Comparison of ENCODE assay signal across 1 cellular context in the genomic region with DNA sequence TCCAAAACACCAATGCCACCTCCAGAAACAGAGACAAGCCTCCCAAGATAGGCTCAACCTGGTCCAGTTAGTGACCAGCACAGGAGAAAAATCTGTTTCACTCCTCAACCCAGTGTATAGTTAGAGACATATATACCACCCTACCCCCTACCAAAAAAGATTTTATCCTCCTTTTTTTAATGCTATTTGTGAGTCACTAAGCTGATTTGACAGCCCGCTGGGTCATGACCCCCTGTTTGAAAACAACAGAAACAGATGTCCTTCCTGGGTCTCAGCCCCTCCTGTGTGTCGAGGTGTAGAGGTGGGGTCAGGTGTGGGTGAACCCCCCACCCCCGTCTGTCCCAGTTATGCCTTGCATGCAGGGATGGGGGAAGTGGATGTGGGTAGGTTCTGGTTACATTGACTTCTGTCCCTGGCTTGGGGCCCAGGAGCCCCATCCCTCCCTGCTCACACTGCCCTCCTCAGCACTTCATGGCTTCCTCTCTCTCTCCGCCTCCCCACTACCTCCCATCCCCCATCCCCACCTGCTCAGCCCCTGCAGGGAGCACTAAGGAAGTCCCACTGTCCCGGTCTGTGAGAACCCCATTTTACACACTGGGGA.
TF ChIP-seq lines count a peak whose summit lies in the region.

No MANE protein-coding gene starts in this region.

TF ChIP-seq in HCT116, 20 proteins besides CTCF, POLR2A, EP300 and RAD21 (continued from another document):
- TF ChIP-seq, protein P1, sequence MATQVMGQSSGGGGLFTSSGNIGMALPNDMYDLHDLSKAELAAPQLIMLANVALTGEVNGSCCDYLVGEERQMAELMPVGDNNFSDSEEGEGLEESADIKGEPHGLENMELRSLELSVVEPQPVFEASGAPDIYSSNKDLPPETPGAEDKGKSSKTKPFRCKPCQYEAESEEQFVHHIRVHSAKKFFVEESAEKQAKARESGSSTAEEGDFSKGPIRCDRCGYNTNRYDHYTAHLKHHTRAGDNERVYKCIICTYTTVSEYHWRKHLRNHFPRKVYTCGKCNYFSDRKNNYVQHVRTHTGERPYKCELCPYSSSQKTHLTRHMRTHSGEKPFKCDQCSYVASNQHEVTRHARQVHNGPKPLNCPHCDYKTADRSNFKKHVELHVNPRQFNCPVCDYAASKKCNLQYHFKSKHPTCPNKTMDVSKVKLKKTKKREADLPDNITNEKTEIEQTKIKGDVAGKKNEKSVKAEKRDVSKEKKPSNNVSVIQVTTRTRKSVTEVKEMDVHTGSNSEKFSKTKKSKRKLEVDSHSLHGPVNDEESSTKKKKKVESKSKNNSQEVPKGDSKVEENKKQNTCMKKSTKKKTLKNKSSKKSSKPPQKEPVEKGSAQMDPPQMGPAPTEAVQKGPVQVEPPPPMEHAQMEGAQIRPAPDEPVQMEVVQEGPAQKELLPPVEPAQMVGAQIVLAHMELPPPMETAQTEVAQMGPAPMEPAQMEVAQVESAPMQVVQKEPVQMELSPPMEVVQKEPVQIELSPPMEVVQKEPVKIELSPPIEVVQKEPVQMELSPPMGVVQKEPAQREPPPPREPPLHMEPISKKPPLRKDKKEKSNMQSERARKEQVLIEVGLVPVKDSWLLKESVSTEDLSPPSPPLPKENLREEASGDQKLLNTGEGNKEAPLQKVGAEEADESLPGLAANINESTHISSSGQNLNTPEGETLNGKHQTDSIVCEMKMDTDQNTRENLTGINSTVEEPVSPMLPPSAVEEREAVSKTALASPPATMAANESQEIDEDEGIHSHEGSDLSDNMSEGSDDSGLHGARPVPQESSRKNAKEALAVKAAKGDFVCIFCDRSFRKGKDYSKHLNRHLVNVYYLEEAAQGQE (IDR thresholded peaks at IDR 0.05; ENCODE audit: low read depth): no peak
- TF ChIP-seq, protein P2, sequence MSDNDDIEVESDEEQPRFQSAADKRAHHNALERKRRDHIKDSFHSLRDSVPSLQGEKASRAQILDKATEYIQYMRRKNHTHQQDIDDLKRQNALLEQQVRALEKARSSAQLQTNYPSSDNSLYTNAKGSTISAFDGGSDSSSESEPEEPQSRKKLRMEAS (IDR thresholded peaks at IDR 0.05): no peak
- TF ChIP-seq, protein P3, sequence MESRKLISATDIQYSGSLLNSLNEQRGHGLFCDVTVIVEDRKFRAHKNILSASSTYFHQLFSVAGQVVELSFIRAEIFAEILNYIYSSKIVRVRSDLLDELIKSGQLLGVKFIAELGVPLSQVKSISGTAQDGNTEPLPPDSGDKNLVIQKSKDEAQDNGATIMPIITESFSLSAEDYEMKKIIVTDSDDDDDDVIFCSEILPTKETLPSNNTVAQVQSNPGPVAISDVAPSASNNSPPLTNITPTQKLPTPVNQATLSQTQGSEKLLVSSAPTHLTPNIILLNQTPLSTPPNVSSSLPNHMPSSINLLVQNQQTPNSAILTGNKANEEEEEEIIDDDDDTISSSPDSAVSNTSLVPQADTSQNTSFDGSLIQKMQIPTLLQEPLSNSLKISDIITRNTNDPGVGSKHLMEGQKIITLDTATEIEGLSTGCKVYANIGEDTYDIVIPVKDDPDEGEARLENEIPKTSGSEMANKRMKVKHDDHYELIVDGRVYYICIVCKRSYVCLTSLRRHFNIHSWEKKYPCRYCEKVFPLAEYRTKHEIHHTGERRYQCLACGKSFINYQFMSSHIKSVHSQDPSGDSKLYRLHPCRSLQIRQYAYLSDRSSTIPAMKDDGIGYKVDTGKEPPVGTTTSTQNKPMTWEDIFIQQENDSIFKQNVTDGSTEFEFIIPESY (IDR thresholded peaks at IDR 0.05; ENCODE audit: extremely low read depth, insufficient replicate concordance, low read length): no peak
- TF ChIP-seq, protein P4, sequence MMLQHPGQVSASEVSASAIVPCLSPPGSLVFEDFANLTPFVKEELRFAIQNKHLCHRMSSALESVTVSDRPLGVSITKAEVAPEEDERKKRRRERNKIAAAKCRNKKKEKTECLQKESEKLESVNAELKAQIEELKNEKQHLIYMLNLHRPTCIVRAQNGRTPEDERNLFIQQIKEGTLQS (IDR thresholded peaks at IDR 0.05): no peak
- TF ChIP-seq POLR2AphosphoS5 (IDR thresholded peaks at IDR 0.05; ENCODE audit: low read depth, low read length) (no peak), SP1 (IDR thresholded peaks at IDR 0.05; ENCODE audit: low read depth) (no peak), JUND (IDR thresholded peaks at IDR 0.05) (no peak), ZFX (IDR thresholded peaks at IDR 0.05) (no peak)
